21 cellular contexts compared by ENCODE assay signal in genomic region chr13:104577029-104577820, GRCh38.
"Had no signal": no experiment of that assay in that cellular context is flagged by ENCODE, and none has a peak within 500 bp of the region (broad histone marks: within the 10 kb centered on the region; RNA-seq: fewer than 3 reads in every experiment).

No MANE protein-coding gene starts in this region.

- H3K4me3 ChIP-seq: ascending aorta, esophagus squamous epithelium, left lung, tibial artery had no signal

- H3K27ac ChIP-seq: ascending aorta, esophagus squamous epithelium, left lung, tibial artery had no signal

- H3K9me3 ChIP-seq: ascending aorta, esophagus squamous epithelium, left lung, tibial artery had no signal

- H3K4me1 ChIP-seq: esophagus squamous epithelium, left lung had no signal

- ATAC-seq: left lung; stimulated activated naive CD8-positive, alpha-beta T cell treated with anti-CD3 and anti-CD28 coated beads, Interleukin-15, Interleukin-2, amounts not matched to agents 100 U/mL and 50 U/mL, for 24 hours had no signal

- H3K27me3 ChIP-seq: ascending aorta, esophagus squamous epithelium, left lung, tibial artery had no signal

- H3K36me3 ChIP-seq: ascending aorta, esophagus squamous epithelium, left lung, tibial artery had no signal

- DNase-seq: activated CD4-positive, alpha-beta T cell treated with anti-CD3 and anti-CD28 coated beads, Interleukin-2, amount 10 ng/mL, durations not matched to agents 7 days and 5 days; activated CD8-positive, alpha-beta memory T cell treated with anti-CD3 and anti-CD28 coated beads for 24 hours; activated CD8-positive, alpha-beta memory T cell treated with anti-CD3 and anti-CD28 coated beads, Interleukin-2, amount 50 U/mL, for 48 hours; activated effector memory CD4-positive, alpha-beta T cell treated with Interleukin-2 at 50 U/mL for 16 hours; activated naive CD4-positive, alpha-beta T cell treated with anti-CD3 and anti-CD28 coated beads, Interleukin-2, amount 50 U/mL, for 16 hours; activated T-cell treated with anti-CD3 and anti-CD28 coated beads, Interleukin-2, amount 50 U/mL, for 48 hours; effector CD8-positive, alpha-beta T cell; esophagus squamous epithelium; foreskin melanocyte; glutamatergic neuron; hypothalamus; left lung; nephron progenitor cell; nucleus accumbens; stimulated activated CD4-positive, alpha-beta T cell treated with anti-CD3 and anti-CD28 coated beads, Interleukin-2, amount 100 ng/mL, for 24 hours; stimulated activated naive CD8-positive, alpha-beta T cell treated with anti-CD3 and anti-CD28 coated beads, Interleukin-15, Interleukin-2, amounts not matched to agents 100 U/mL and 50 U/mL, for 24 hours; substantia nigra; T-helper 1 cell; T1000; tibial artery had no signal
